ENCODE assay signal across 11 cellular contexts in genomic region chr3:45547202-45547701, GRCh38. TPM values are rescaled to one million over a fixed set of nuclear protein-coding genes. Genes with fewer than 3 reads are reported as not detected.
DNase-seq lines count a peak whose midpoint lies in the region; ATAC-seq, FAIRE-seq and TF ChIP-seq lines count a peak whose summit lies in the region.
"Had no signal": no experiment of that assay in that cellular context is flagged by ENCODE, and none has a peak within 500 bp of the region (broad histone marks: within the 10 kb centered on the region; RNA-seq: fewer than 3 reads in every experiment).

No MANE protein-coding gene starts in this region.

- intact Hi-C loops in CD14-positive monocyte (cut with micrococcal nuclease) (loop anchor here in 1 of 2 donors (5.0 kb wide), 2 partner anchors 50 to 95 kb away; no protein-coding TSS in a partner anchor), endothelial cell of umbilical vein (cut with micrococcal nuclease) (loop anchor here (5.0 kb wide), 1 partner anchor 35 kb away; no protein-coding TSS in a partner anchor), pancreas (cut with DNase I) (no loop called here)

- H3K79me2 ChIP-seq in endothelial cell of umbilical vein (ENCODE audit: control insufficient read depth, insufficient read depth, low read length), result no peaks in the 10 kb centered on the region
- H3K79me2 ChIP-seq: parathyroid adenoma had no signal

- peaks cover 0 to 2% (median 2%) of the 10 kb centered on the region in 3 donors for H3K27me3 Mint-ChIP-seq in CD14-positive monocyte (ENCODE audit: low read depth in 3 of 3)

- TF ChIP-seq CTCF in CD14-positive monocyte (IDR thresholded peaks at IDR 0.05) (no peak), endothelial cell of umbilical vein (IDR thresholded peaks at IDR 0.05; ENCODE audit: extremely low read depth in 1 of 2, insufficient read depth in 1 of 2, low read depth in 1 of 2, low read length in 2 of 2) (no peak), pancreas (IDR thresholded peaks at IDR 0.05) (no peak)

- peaks cover 0 to 2% (median 0%) of the 10 kb centered on the region in 7 donors for H3K9me3 Mint-ChIP-seq in CD14-positive monocyte

- dilution Hi-C loops in endothelial cell of umbilical vein (cut with MboI; ENCODE audit: extremely low pct_ligation_motif_present, low sequenced_read_pairs), result no loop called here

- peaks cover 54% of the 10 kb centered on the region for H3K4me1 Mint-ChIP-seq in CD14-positive monocyte

- no TSS peak for BruUV-seq in endothelial cell of umbilical vein (replicated peaks; lab: Mats Ljungman, UMichigan)

- H3K36me3 ChIP-seq in endothelial cell of umbilical vein (ENCODE audit: control insufficient read depth in 2 of 2, extremely low read depth in 1 of 2, insufficient read depth in 2 of 2, low read length in 2 of 2), result no peaks in the 10 kb centered on the region
- no peaks in the 10 kb centered on the region for H3K36me3 ChIP-seq in pancreas

- H3K4me3 ChIP-seq in endothelial cell of umbilical vein (replicated peaks in 1 of 3; ENCODE audit: insufficient read depth in 1 of 3, low read depth in 1 of 3, low read length in 3 of 3) (no peak overlapping the region), pancreas (no peak overlapping the region)

- no peak for TF ChIP-seq POLR2A in endothelial cell of umbilical vein (IDR thresholded peaks at IDR 0.05; ENCODE audit: low read depth, low read length)

- no peak overlapping the region for H3K9ac ChIP-seq in endothelial cell of umbilical vein (replicated peaks; ENCODE audit: extremely low read depth, insufficient read depth, low read length)
- H3K9ac ChIP-seq: parathyroid adenoma had no signal

- H3K4me1 ChIP-seq in endothelial cell of umbilical vein (ENCODE audit: control insufficient read depth, extremely low read depth, insufficient read depth, low read length) (peaks cover 26% of the 10 kb centered on the region), pancreas (peaks cover 0 to 3% (median 0%) of the 10 kb centered on the region in 3 donors)
- H3K4me1 ChIP-seq: parathyroid adenoma had no signal

- H3K9me3 ChIP-seq in endothelial cell of umbilical vein (replicated peaks; ENCODE audit: control insufficient read depth, insufficient read depth, low read length) (no peaks in the 10 kb centered on the region), pancreas (no peaks in the 10 kb centered on the region)

- no peaks in the 10 kb centered on the region for H4K20me1 ChIP-seq in endothelial cell of umbilical vein (replicated peaks; ENCODE audit: control insufficient read depth, extremely low read depth, insufficient read depth, low read length)

- no peak overlapping the region for H3K4me2 ChIP-seq in endothelial cell of umbilical vein (ENCODE audit: insufficient read depth, low read length)

- FAIRE-seq in endothelial cell of umbilical vein (lab: Jason Lieb, UNC), result peak; percentile 31
- no peak for FAIRE-seq in pancreas (lab: Jason Lieb, UNC)

- POLR2A ChIA-PET in endothelial cell of umbilical vein (lab: Charles Lee), result interaction anchor here (0.7 kb wide), 1 partner anchor 76 kb away, joined by 3 read pairs; no protein-coding TSS in a partner anchor

- peak overlapping the region; percentile 86 to 98 (median 96) for H3K27ac Mint-ChIP-seq in CD14-positive monocyte

- no peaks in the 10 kb centered on the region for H3K9me1 ChIP-seq in endothelial cell of umbilical vein (replicated peaks; ENCODE audit: control insufficient read depth, extremely low read depth, insufficient read depth, low read length)

- no peaks in the 10 kb centered on the region for H3K27me3 ChIP-seq in endothelial cell of umbilical vein (ENCODE audit: control insufficient read depth in 2 of 2, insufficient read depth in 2 of 2, low read length in 2 of 2)
- no peaks in the 10 kb centered on the region for H3K27me3 ChIP-seq in pancreas

- peak overlapping the region; percentile 25 to 72 for H3K4me3 Mint-ChIP-seq in CD14-positive monocyte

- H3K36me3 Mint-ChIP-seq in CD14-positive monocyte, result peaks cover 22 to 30% of the 10 kb centered on the region in 2 donors

- peak in 3 of 4 donors; percentile 20 to 28 (median 27) for ATAC-seq in pancreas
- ATAC-seq in GM21423 (IDR thresholded peaks at IDR 0.05; ENCODE audit: unreplicated experiment), result no peak
- no peak for ATAC-seq in GM21390 (IDR thresholded peaks at IDR 0.05; ENCODE audit: unreplicated experiment)
- ATAC-seq: activated CD4-positive, CD25-positive, alpha-beta regulatory T cell treated with anti-CD3 and anti-CD28 coated beads, Interleukin-2, amount 50 U/mL, for 24 hours had no signal

- 56 to 65% methylated on average over 9 of the region's 9 CpGs for WGBS in pancreas, 2 donors

- no peak for DNase-seq in CD14-positive monocyte (ENCODE audit: low spot score)
- peak; percentile 48 for DNase-seq in MV-4-11 (lab: John Stamatoyannopoulos, UW)
- no peak for DNase-seq in endothelial cell of umbilical vein (ENCODE audit: low read depth, low spot score)
- peak in 1 of 6 donors; percentile 13 for DNase-seq in pancreas
- no peak for DNase-seq in stimulated activated CD4-positive, alpha-beta T cell treated with anti-CD3 and anti-CD28 coated beads, Interleukin-2, amount 100 ng/mL, for 48 hours
- DNase-seq in AG08395 (ENCODE audit: low spot score), result no peak
- DNase-seq: NCI-H2171 had no signal

- no peak overlapping the region for H2AFZ ChIP-seq in endothelial cell of umbilical vein (ENCODE audit: low read depth, low read length)
- H2AFZ ChIP-seq: parathyroid adenoma had no signal

- H3K27ac ChIP-seq in endothelial cell of umbilical vein (ENCODE audit: insufficient read depth, low read depth, low read length) (no peak overlapping the region), pancreas (peak overlapping the region in 3 of 4 donors; percentile 37 to 62 (median 38))
- H3K27ac ChIP-seq: parathyroid adenoma had no signal

- CTCF ChIA-PET in endothelial cell of umbilical vein (lab: Charles Lee), result interaction anchor here (1.1 to 5.0 kb wide), 7 partner anchors 10 to 113 kb away, joined by 3 to 38 read pairs (median 9); no protein-coding TSS in a partner anchor

TF ChIP-seq in endothelial cell of umbilical vein, 7 proteins besides CTCF, POLR2A, EP300 and RAD21:
- TF ChIP-seq FOS (IDR thresholded peaks at IDR 0.05; ENCODE audit: borderline replicate concordance, insufficient read depth, low read length) (no peak), EZH2 (IDR thresholded peaks at IDR 0.05; ENCODE audit: borderline replicate concordance, low read depth, low read length, severe bottlenecking) (no peak), MYC (IDR thresholded peaks at IDR 0.05; ENCODE audit: low read depth, low read length) (no peak), MAX (IDR thresholded peaks at IDR 0.05; ENCODE audit: insufficient read depth, insufficient read length) (no peak), JUN (IDR thresholded peaks at IDR 0.05; ENCODE audit: borderline replicate concordance, insufficient read depth, insufficient read length, low read depth) (no peak), POLR2AphosphoS5 (IDR thresholded peaks at IDR 0.05; ENCODE audit: insufficient read depth, low read depth, low read length) (no peak), GATA2 (IDR thresholded peaks at IDR 0.05; ENCODE audit: insufficient read depth, insufficient read length, low read depth, low read length) (no peak)

RNA-seq across cellular contexts. Expression of gene LIMD1, which starts 47.3 kb away (rescaled TPM):
- polyA plus RNA-seq in CD14-positive monocyte (1 to 10 TPM; 6.0 to 8.5 TPM), endothelial cell of umbilical vein (11.9 and 12.6 TPM in 2 replicates), pancreas (10 to 100 TPM in 1 of 2 donors, 1 to 10 TPM in 1; 5.8 to 11.6 TPM)
- total RNA-seq in endothelial cell of umbilical vein (33.3 and 39.5 TPM in 2 replicates), pancreas (10 to 100 TPM; 13.9 to 27.9 (median 17.6) TPM)
- polyA plus RNA-seq in endothelial cell of umbilical vein (2011; cell fraction: cytosol; rRNA removed), result 8.9 and 9.8 TPM in 2 replicates
- 35.5 and 37.7 TPM in 2 replicates for polyA plus RNA-seq in endothelial cell of umbilical vein (2011; cell fraction: nucleus; rRNA removed)
- 15.2 and 19.2 TPM in 2 replicates for polyA plus RNA-seq in endothelial cell of umbilical vein (2012)
- 46.6 and 57.5 TPM in 2 replicates for polyA minus RNA-seq in endothelial cell of umbilical vein
- polyA minus RNA-seq in endothelial cell of umbilical vein (2011; cell fraction: cytosol; rRNA and poly(A)+ RNA removed), result 14.3 TPM
- 35.4 and 38.2 TPM in 2 replicates for polyA minus RNA-seq in endothelial cell of umbilical vein (2011; cell fraction: nucleus; rRNA and poly(A)+ RNA removed)

Comparison
In these comparisons a context has a peak if more than half of its experiments do, and no peak if none do; other contexts are left out.
1. ATAC-seq: peak in pancreas (3 of 4); none in GM21423 (single experiment) and GM21390 (single experiment).